In genomic region chr10:64733980-64734379, GRCh38 we compare ENCODE assay signal across 9 cellular contexts.
DNase-seq lines count a peak whose midpoint lies in the region; ATAC-seq, FAIRE-seq and TF ChIP-seq lines count a peak whose summit lies in the region.
"Had no signal": no experiment of that assay in that cellular context is flagged by ENCODE, and none has a peak within 500 bp of the region (broad histone marks: within the 10 kb centered on the region; RNA-seq: fewer than 3 reads in every experiment).

No MANE protein-coding gene starts in this region.

- SMC1A ChIA-PET in GM12878 (lab: Charles Lee; ENCODE audit: uncharacterized antibody, unreplicated experiment), result no interaction called here

- DNase-seq in GM13977 (ENCODE audit: low spot score) (peak; percentile 5), GM12878 (ENCODE audit: low read depth, low spot score) (no peak), neural crest cell (ENCODE audit: low read depth, low spot score) (peak; percentile 2), SKM-1 treated with dmso at 0.1 percent for 144 hours (lab: John Stamatoyannopoulos, UW; ENCODE audit: unreplicated experiment) (no peak), NCI-H1092 treated with DMSO at 0.1 percent for 48 hours (lab: John Stamatoyannopoulos, UW) (no peak), SHP77 (lab: John Stamatoyannopoulos, UW) (no peak)
- DNase-seq in stimulated activated CD4-positive, alpha-beta T cell treated with anti-CD3 and anti-CD28 coated beads, Interleukin-1b, Interleukin-23, amount 100 ng/mL, for 48 hours, result no peak
- DNase-seq: HFFc6 had no signal

- H3K9me3 ChIP-seq in GM12878 (replicated peaks; ENCODE audit: control insufficient read depth, insufficient read depth, low read length), result no peaks in the 10 kb centered on the region

- no peaks in the 10 kb centered on the region for H3K27me3 ChIP-seq in GM12878 (replicated peaks in 1 of 2; ENCODE audit: control insufficient read depth in 2 of 2, insufficient read depth in 2 of 2, low read length in 1 of 2)

- POLR2A ChIA-PET in GM12878 (lab: Charles Lee), result no interaction called here

- no peak overlapping the region for H3K4me3 ChIP-seq in GM12878

- H3K27me3 Mint-ChIP-seq in neural crest cell (ENCODE audit: low read depth), result no peaks in the 10 kb centered on the region

- no peaks in the 10 kb centered on the region for H3K36me3 Mint-ChIP-seq in neural crest cell (ENCODE audit: low read depth)

- in situ Hi-C loops in GM13977 (cut with MboI; ENCODE audit: low pct_unique_long_range_greater_than_20kb, low sequenced_read_pairs, unreplicated experiment), result no loop called here
- in situ Hi-C loops in GM12878 (cut with MboI), result no loop called here

- no peaks in the 10 kb centered on the region for H3K79me2 ChIP-seq in GM12878 (ENCODE audit: control insufficient read depth, insufficient read depth, low read length)

- RAD21 ChIA-PET in GM12878 (lab: Charles Lee; ENCODE audit: unreplicated experiment), result no interaction called here

- CTCF ChIA-PET in GM12878 (lab: Yijun Ruan, JAX), result no interaction called here

- FAIRE-seq in GM12878 (lab: Jason Lieb, UNC), result no peak

- H3K27ac Mint-ChIP-seq in neural crest cell (ENCODE audit: unreplicated experiment), result no peak overlapping the region
- H3K27ac Mint-ChIP-seq: HFFc6 had no signal

- intact Hi-C loops in GM12878 (cut with micrococcal nuclease; ENCODE audit: unreplicated experiment), result loop anchor here (2.0 to 5.0 kb wide), 2 partner anchors 692 to 1447 kb away; no protein-coding TSS in a partner anchor

- TF ChIP-seq EP300 in Ishikawa (IDR thresholded peaks at IDR 0.05; ENCODE audit: borderline replicate concordance) (no peak), GM12878 (IDR thresholded peaks at IDR 0.05; ENCODE audit: borderline replicate concordance in 1 of 2, control insufficient read depth in 1 of 2, low read depth in 2 of 2, low read length in 2 of 2) (no peak)

- no peak overlapping the region for H3K9ac ChIP-seq in GM12878 (ENCODE audit: control insufficient read depth, insufficient read depth, low read length)

- TF ChIP-seq CTCF in GM13977 (IDR thresholded peaks at IDR 0.05; ENCODE audit: extremely low read depth, insufficient read depth, missing control alignments) (peak; percentile 57), GM12878 (IDR thresholded peaks at IDR 0.05 in 2 of 3, conservative IDR thresholded peaks at IDR 0.05 in 1 of 3; ENCODE audit: control insufficient read depth in 2 of 3, extremely low read depth in 1 of 3, insufficient read depth in 1 of 3, low read depth in 3 of 3, low read length in 3 of 3) (peak; percentile 17 to 47 (median 23); a peak in 3 of 6 replicates), neural crest cell (conservative IDR thresholded peaks at IDR 0.05) (peak; percentile 67)

- no peak for TF ChIP-seq POLR2A in GM12878 (IDR thresholded peaks at IDR 0.05; ENCODE audit: low read depth, low read length)

- H3K4me1 ChIP-seq in GM12878 (ENCODE audit: control insufficient read depth, insufficient read depth, low read length), result no peaks in the 10 kb centered on the region

- H3K9me3 Mint-ChIP-seq in neural crest cell, result peaks cover 2% of the 10 kb centered on the region

- H4K20me1 ChIP-seq in GM12878 (ENCODE audit: control insufficient read depth, insufficient read depth), result no peaks in the 10 kb centered on the region

- no peaks in the 10 kb centered on the region for H3K4me1 Mint-ChIP-seq in neural crest cell

- BruUV-seq in GM12878 (replicated peaks; lab: Mats Ljungman, UMichigan), result no TSS peak

- H3K27ac ChIP-seq in GM12878 (ENCODE audit: control insufficient read depth, insufficient read depth), result no peak overlapping the region

- no peak overlapping the region for H3K4me3 Mint-ChIP-seq in neural crest cell
- H3K4me3 Mint-ChIP-seq: HFFc6 had no signal

- no peak overlapping the region for H2AFZ ChIP-seq in GM12878 (ENCODE audit: control insufficient read depth, low read depth, low read length)

- peak; percentile 79 for ATAC-seq in GM12878

- H3K36me3 ChIP-seq in GM12878 (ENCODE audit: control insufficient read depth in 2 of 2, insufficient read depth in 2 of 2, low read length in 1 of 2), result no peaks in the 10 kb centered on the region

- TF ChIP-seq RAD21 in Ishikawa (IDR thresholded peaks at IDR 0.05; ENCODE audit: low read depth) (peak; percentile 61), GM12878 (IDR thresholded peaks at IDR 0.05; ENCODE audit: insufficient read depth, low read depth, low read length) (peak; percentile 59)

- no peak overlapping the region for H3K4me2 ChIP-seq in GM12878 (ENCODE audit: control insufficient read depth, insufficient read depth)

TF ChIP-seq in Ishikawa, 13 proteins besides CTCF, POLR2A, EP300 and RAD21:
- TF ChIP-seq YY1 (IDR thresholded peaks at IDR 0.05; ENCODE audit: low read depth), result no peak

TF ChIP-seq in GM12878, 131 proteins besides CTCF, POLR2A, EP300 and RAD21:
- no peak for TF ChIP-seq RBBP5 (conservative IDR thresholded peaks at IDR 0.05)
- TF ChIP-seq SMC3 (IDR thresholded peaks at IDR 0.05; ENCODE audit: borderline replicate concordance, low read length), result peak; percentile 33; the same call in 1 of the 2 replicates
- no peak for TF ChIP-seq LARP7 (IDR thresholded peaks at IDR 0.05)

Comparison
In these comparisons a context has a peak if more than half of its experiments do, and no peak if none do; other contexts are left out.
1. DNase-seq: peak in GM13977 (single experiment) and neural crest cell (single experiment); none in GM12878 (single experiment), SKM-1 treated with dmso at 0.1 percent for 144 hours (single experiment), stimulated activated CD4-positive, alpha-beta T cell treated with anti-CD3 and anti-CD28 coated beads, Interleukin-1b, Interleukin-23, amount 100 ng/mL, for 48 hours (single experiment), NCI-H1092 treated with DMSO at 0.1 percent for 48 hours (single experiment) and SHP77 (0 of 2).
2. Peak in every context shown above with its lines, with median percentiles within 50 percentile points of each other: CTCF ChIP-seq.